Comparison of ENCODE assay signal across 18 cellular contexts in genomic region chr4:145406970-145407369, GRCh38.
DNase-seq lines count a peak whose midpoint lies in the region; ATAC-seq, FAIRE-seq and TF ChIP-seq lines count a peak whose summit lies in the region.
"Had no signal": no experiment of that assay in that cellular context is flagged by ENCODE, and none has a peak within 500 bp of the region (broad histone marks: within the 10 kb centered on the region; RNA-seq: fewer than 3 reads in every experiment).

No MANE protein-coding gene starts in this region.

- H3K9me3 Mint-ChIP-seq in astrocyte (ENCODE audit: unreplicated experiment) (peaks cover under 1% of the 10 kb centered on the region), nephron (peaks cover 6% of the 10 kb centered on the region)
- no peaks in the 10 kb centered on the region for H3K9me3 Mint-ChIP-seq in activated naive CD8-positive, alpha-beta T cell treated with anti-CD3 and anti-CD28 coated beads, Interleukin-2, amount 50 U/mL, for 24 hours
- H3K9me3 Mint-ChIP-seq: HFFc6 had no signal

- no peaks in the 10 kb centered on the region for H3K4me1 ChIP-seq in astrocyte (ENCODE audit: insufficient read depth, low read length)
- H3K4me1 ChIP-seq in transverse colon, result no peaks in the 10 kb centered on the region
- H3K4me1 ChIP-seq: BLaER1 had no signal

- DNase-seq in GOT3 (lab: John Stamatoyannopoulos, UW) (peak; percentile 0), astrocyte (ENCODE audit: low read depth) (peak; percentile 2), fibroblast of the aortic adventitia (ENCODE audit: low read depth) (peak; percentile 1), transverse colon (no peak), NOMO-1 treated with dmso at 0.1 percent for 144 hours (lab: John Stamatoyannopoulos, UW; ENCODE audit: unreplicated experiment) (no peak), NCI-H82 treated with DMSO at 0.1 percent for 48 hours (lab: John Stamatoyannopoulos, UW; ENCODE audit: unreplicated experiment) (no peak)
- no peak for DNase-seq in activated naive CD8-positive, alpha-beta T cell treated with anti-CD3 and anti-CD28 coated beads, Interleukin-2, amount 50 U/mL, for 24 hours
- DNase-seq: 8988T; CD4-positive, alpha-beta memory T cell; DMS79 treated with DMSO at 0.1 percent for 48 hours; GF-D8; H7; HFFc6 had no signal

- in situ Hi-C loops in transverse colon (cut with MboI; ENCODE audit: low pct_ligation_motif_present in 1 of 4, low pct_unique_long_range_greater_than_20kb in 1 of 4, low sequenced_read_pairs in 3 of 4), result no loop called here

- intact Hi-C loops in transverse colon (cut with DNase I; ENCODE audit: low total_unique reads), result no loop called here

- no peak for ATAC-seq in activated naive CD8-positive, alpha-beta T cell treated with anti-CD3 and anti-CD28 coated beads, Interleukin-2, amount 50 U/mL, for 24 hours
- ATAC-seq: GM23338, HCT116 had no signal

- TF ChIP-seq CTCF in astrocyte (IDR thresholded peaks at IDR 0.05; ENCODE audit: insufficient read depth, low read depth, low read length) (no peak), fibroblast of the aortic adventitia (IDR thresholded peaks at IDR 0.05; ENCODE audit: insufficient read depth, low read length) (no peak), nephron (IDR thresholded peaks at IDR 0.05; ENCODE audit: unreplicated experiment in 3 of 3) (no peak), transverse colon (IDR thresholded peaks at IDR 0.05) (no peak)

- peaks cover 3% of the 10 kb centered on the region for H3K27me3 ChIP-seq in astrocyte (ENCODE audit: insufficient read depth, low read length)
- no peaks in the 10 kb centered on the region for H3K27me3 ChIP-seq in transverse colon
- H3K27me3 ChIP-seq: BLaER1 had no signal

- no peaks in the 10 kb centered on the region for H3K36me3 Mint-ChIP-seq in astrocyte (ENCODE audit: low read depth, unreplicated experiment)
- H3K36me3 Mint-ChIP-seq in nephron (ENCODE audit: low read depth), result no peaks in the 10 kb centered on the region
- no peaks in the 10 kb centered on the region for H3K36me3 Mint-ChIP-seq in activated naive CD8-positive, alpha-beta T cell treated with anti-CD3 and anti-CD28 coated beads, Interleukin-2, amount 50 U/mL, for 24 hours (ENCODE audit: low read depth)
- H3K36me3 Mint-ChIP-seq: CD14-positive monocyte; CD4-positive, alpha-beta memory T cell had no signal

- H3K27ac Mint-ChIP-seq in astrocyte (ENCODE audit: unreplicated experiment), result no peak overlapping the region
- H3K27ac Mint-ChIP-seq in nephron, result peak overlapping the region; percentile 3 to 88 (median 84)
- H3K27ac Mint-ChIP-seq in activated naive CD8-positive, alpha-beta T cell treated with anti-CD3 and anti-CD28 coated beads, Interleukin-2, amount 50 U/mL, for 24 hours, result no peak overlapping the region
- H3K27ac Mint-ChIP-seq: CD14-positive monocyte; CD4-positive, alpha-beta memory T cell; GM23338; HFFc6 had no signal

- no peak overlapping the region for H3K4me3 ChIP-seq in astrocyte (ENCODE audit: insufficient read depth, low read depth, low read length)
- H3K4me3 ChIP-seq in fibroblast of the aortic adventitia (ENCODE audit: low read depth, low read length), result no peak overlapping the region
- H3K4me3 ChIP-seq in transverse colon, result no peak overlapping the region
- H3K4me3 ChIP-seq: BLaER1, GM23338 had no signal

- no peak for TF ChIP-seq POLR2A in transverse colon (IDR thresholded peaks at IDR 0.05)

- no peak for FAIRE-seq in astrocyte (lab: Jason Lieb, UNC)

- H2AFZ ChIP-seq in astrocyte (ENCODE audit: low read depth, low read length), result no peak overlapping the region
- H2AFZ ChIP-seq: GM23338 had no signal

- H3K36me3 ChIP-seq in astrocyte (ENCODE audit: insufficient read depth, low read length), result no peaks in the 10 kb centered on the region
- no peaks in the 10 kb centered on the region for H3K36me3 ChIP-seq in transverse colon
- H3K36me3 ChIP-seq: BLaER1 had no signal

- no peak overlapping the region for H3K9ac ChIP-seq in astrocyte (ENCODE audit: low read length)
- H3K9ac ChIP-seq: BLaER1 had no signal

- H3K27ac ChIP-seq in astrocyte (ENCODE audit: low read depth, low read length) (no peak overlapping the region), transverse colon (no peak overlapping the region)
- H3K27ac ChIP-seq: BLaER1 had no signal

- H3K27me3 Mint-ChIP-seq in astrocyte (ENCODE audit: low read depth, unreplicated experiment) (no peaks in the 10 kb centered on the region), nephron (ENCODE audit: low read depth) (no peaks in the 10 kb centered on the region)
- peaks cover 2% of the 10 kb centered on the region for H3K27me3 Mint-ChIP-seq in activated naive CD8-positive, alpha-beta T cell treated with anti-CD3 and anti-CD28 coated beads, Interleukin-2, amount 50 U/mL, for 24 hours

- H3K79me2 ChIP-seq in astrocyte (ENCODE audit: insufficient read depth, low read length), result no peaks in the 10 kb centered on the region

- H3K9me3 ChIP-seq in astrocyte (ENCODE audit: insufficient read depth, low read depth, low read length), result no peaks in the 10 kb centered on the region
- no peaks in the 10 kb centered on the region for H3K9me3 ChIP-seq in transverse colon
- H3K9me3 ChIP-seq: BLaER1 had no signal

- H3K4me3 Mint-ChIP-seq in astrocyte (ENCODE audit: unreplicated experiment) (no peak overlapping the region), nephron (no peak overlapping the region)
- H3K4me3 Mint-ChIP-seq in activated naive CD8-positive, alpha-beta T cell treated with anti-CD3 and anti-CD28 coated beads, Interleukin-2, amount 50 U/mL, for 24 hours, result no peak overlapping the region
- H3K4me3 Mint-ChIP-seq: CD14-positive monocyte; CD4-positive, alpha-beta memory T cell; GM23338; HFFc6 had no signal

- peaks cover 5% of the 10 kb centered on the region for H3K4me1 Mint-ChIP-seq in astrocyte (ENCODE audit: low read depth, unreplicated experiment)
- H3K4me1 Mint-ChIP-seq in nephron, result peaks cover 31% of the 10 kb centered on the region
- no peaks in the 10 kb centered on the region for H3K4me1 Mint-ChIP-seq in activated naive CD8-positive, alpha-beta T cell treated with anti-CD3 and anti-CD28 coated beads, Interleukin-2, amount 50 U/mL, for 24 hours
- H3K4me1 Mint-ChIP-seq: CD14-positive monocyte; CD4-positive, alpha-beta memory T cell; GM23338 had no signal

- no peaks in the 10 kb centered on the region for H4K20me1 ChIP-seq in astrocyte (ENCODE audit: insufficient read depth, low read length)
- H4K20me1 ChIP-seq: BLaER1 had no signal

- H3K4me2 ChIP-seq in astrocyte (ENCODE audit: low read length), result no peak overlapping the region
- H3K4me2 ChIP-seq: BLaER1, GM23338 had no signal

- no peak for TF ChIP-seq EP300 in transverse colon (IDR thresholded peaks at IDR 0.05; ENCODE audit: low read depth)

Comparison
In these comparisons a context has a peak if more than half of its experiments do, and no peak if none do; other contexts are left out.
1. DNase-seq: peak in GOT3 (single experiment), astrocyte (single experiment) and fibroblast of the aortic adventitia (single experiment); none in activated naive CD8-positive, alpha-beta T cell treated with anti-CD3 and anti-CD28 coated beads, Interleukin-2, amount 50 U/mL, for 24 hours (single experiment), transverse colon (single experiment), NOMO-1 treated with dmso at 0.1 percent for 144 hours (single experiment) and NCI-H82 treated with DMSO at 0.1 percent for 48 hours (single experiment).
2. H3K27ac Mint-ChIP-seq: peak in nephron (3 of 3); none in astrocyte (single experiment) and activated naive CD8-positive, alpha-beta T cell treated with anti-CD3 and anti-CD28 coated beads, Interleukin-2, amount 50 U/mL, for 24 hours (single experiment).